1 cellular context compared by ENCODE assay signal in the genomic region with DNA sequence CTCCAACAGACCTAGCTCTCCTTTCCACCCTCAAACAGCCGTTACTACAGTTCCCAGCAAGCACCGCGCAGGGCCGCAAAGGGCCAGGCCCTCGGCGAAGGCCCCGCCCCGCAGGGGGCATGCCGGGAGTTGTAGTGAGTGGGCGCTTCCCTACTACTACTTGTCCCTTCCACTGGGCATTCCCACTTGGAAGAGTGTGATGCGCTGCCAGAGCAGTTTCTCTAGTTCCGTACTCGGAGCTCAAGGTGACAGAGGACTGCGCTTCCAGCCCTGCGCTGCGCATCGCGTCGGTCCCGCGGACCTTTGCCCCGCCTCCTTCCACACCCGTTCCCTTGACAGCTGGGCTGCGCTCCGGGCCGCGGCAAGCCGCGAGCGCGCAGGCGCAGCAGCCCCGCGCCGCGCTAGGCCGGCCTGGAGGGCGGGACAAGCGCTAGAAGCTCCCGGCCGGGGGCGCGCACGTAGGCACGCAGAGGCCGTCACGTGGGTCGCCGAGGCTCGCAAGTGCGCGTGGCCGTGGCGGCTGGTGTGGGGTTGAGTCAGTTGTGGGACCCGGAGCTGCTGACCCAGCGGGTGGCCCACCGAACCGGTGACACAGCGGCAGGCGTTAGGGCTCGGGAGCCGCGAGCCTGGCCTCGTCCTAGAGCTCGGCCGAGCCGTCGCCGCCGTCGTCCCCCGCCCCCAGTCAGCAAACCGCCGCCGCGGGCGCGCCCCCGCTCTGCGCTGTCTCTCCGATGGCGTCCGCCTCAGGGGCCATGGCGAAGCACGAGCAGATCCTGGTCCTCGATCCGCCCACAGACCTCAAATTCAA.
TF ChIP-seq lines count a peak whose summit lies in the region.

A gene with protein sequence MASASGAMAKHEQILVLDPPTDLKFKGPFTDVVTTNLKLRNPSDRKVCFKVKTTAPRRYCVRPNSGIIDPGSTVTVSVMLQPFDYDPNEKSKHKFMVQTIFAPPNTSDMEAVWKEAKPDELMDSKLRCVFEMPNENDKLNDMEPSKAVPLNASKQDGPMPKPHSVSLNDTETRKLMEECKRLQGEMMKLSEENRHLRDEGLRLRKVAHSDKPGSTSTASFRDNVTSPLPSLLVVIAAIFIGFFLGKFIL (plus strand): TSS at position 491 of the 808 bp plus-strand sequence. CDS start 241 bp downstream, at position 732.

TF ChIP-seq in K562, 482 proteins besides CTCF, POLR2A, EP300 and RAD21 (continued from another document and continues in another):
- no peak for TF ChIP-seq GABPA (tag; conservative IDR thresholded peaks at IDR 0.05; ENCODE audit: low read depth)
- TF ChIP-seq HNRNPH1 (optimal IDR thresholded peaks at IDR 0.05; ENCODE audit: low read depth, low read length) = no peak
- TF ChIP-seq, protein P1, sequence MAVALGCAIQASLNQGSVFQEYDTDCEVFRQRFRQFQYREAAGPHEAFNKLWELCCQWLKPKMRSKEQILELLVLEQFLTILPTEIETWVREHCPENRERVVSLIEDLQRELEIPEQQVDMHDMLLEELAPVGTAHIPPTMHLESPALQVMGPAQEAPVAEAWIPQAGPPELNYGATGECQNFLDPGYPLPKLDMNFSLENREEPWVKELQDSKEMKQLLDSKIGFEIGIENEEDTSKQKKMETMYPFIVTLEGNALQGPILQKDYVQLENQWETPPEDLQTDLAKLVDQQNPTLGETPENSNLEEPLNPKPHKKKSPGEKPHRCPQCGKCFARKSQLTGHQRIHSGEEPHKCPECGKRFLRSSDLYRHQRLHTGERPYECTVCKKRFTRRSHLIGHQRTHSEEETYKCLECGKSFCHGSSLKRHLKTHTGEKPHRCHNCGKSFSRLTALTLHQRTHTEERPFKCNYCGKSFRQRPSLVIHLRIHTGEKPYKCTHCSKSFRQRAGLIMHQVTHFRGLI (CRISPR knock-in tag; IDR thresholded peaks at IDR 0.05) = no peak
- no peak for TF ChIP-seq YBX1 (IDR thresholded peaks at IDR 0.05)
- TF ChIP-seq ERF (CRISPR knock-in tag; IDR thresholded peaks at IDR 0.05) = peak; percentile 83
- TF ChIP-seq ZNF707 (CRISPR knock-in tag; conservative IDR thresholded peaks at IDR 0.05) = no peak
- TF ChIP-seq ZC3H11A (IDR thresholded peaks at IDR 0.05; ENCODE audit: low read depth, low read length) = no peak; the same call in 1 of the 2 replicates
- TF ChIP-seq CEBPB (tag; IDR thresholded peaks at IDR 0.05) = no peak
- TF ChIP-seq SPI1 (IDR thresholded peaks at IDR 0.05; ENCODE audit: borderline replicate concordance, low read depth, low read length) = 0 out of 2 replicates have a peak, but pooled peaks have one; percentile 41
- peak; percentile 96 for TF ChIP-seq ZNF143 (CRISPR knock-in tag; IDR thresholded peaks at IDR 0.05)
- TF ChIP-seq NFIX (CRISPR knock-in tag; IDR thresholded peaks at IDR 0.05; ENCODE audit: low read depth) = no peak
- TF ChIP-seq NFXL1 (CRISPR knock-in tag; IDR thresholded peaks at IDR 0.05) = no peak
- peak; percentile 66; the same call in 1 of the 2 replicates for TF ChIP-seq ETV1 (tag; conservative IDR thresholded peaks at IDR 0.05; ENCODE audit: low read depth)
- TF ChIP-seq NFRKB (IDR thresholded peaks at IDR 0.05; ENCODE audit: low read depth) = peak; percentile 81
- TF ChIP-seq CREBBP (IDR thresholded peaks at IDR 0.05; ENCODE audit: low read depth, low read length) = no peak
- TF ChIP-seq, protein P2, sequence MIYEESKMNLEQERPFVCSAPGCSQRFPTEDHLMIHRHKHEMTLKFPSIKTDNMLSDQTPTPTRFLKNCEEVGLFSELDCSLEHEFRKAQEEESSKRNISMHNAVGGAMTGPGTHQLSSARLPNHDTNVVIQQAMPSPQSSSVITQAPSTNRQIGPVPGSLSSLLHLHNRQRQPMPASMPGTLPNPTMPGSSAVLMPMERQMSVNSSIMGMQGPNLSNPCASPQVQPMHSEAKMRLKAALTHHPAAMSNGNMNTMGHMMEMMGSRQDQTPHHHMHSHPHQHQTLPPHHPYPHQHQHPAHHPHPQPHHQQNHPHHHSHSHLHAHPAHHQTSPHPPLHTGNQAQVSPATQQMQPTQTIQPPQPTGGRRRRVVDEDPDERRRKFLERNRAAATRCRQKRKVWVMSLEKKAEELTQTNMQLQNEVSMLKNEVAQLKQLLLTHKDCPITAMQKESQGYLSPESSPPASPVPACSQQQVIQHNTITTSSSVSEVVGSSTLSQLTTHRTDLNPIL (CRISPR knock-in tag; IDR thresholded peaks at IDR 0.05) = no peak
- TF ChIP-seq, protein P3, sequence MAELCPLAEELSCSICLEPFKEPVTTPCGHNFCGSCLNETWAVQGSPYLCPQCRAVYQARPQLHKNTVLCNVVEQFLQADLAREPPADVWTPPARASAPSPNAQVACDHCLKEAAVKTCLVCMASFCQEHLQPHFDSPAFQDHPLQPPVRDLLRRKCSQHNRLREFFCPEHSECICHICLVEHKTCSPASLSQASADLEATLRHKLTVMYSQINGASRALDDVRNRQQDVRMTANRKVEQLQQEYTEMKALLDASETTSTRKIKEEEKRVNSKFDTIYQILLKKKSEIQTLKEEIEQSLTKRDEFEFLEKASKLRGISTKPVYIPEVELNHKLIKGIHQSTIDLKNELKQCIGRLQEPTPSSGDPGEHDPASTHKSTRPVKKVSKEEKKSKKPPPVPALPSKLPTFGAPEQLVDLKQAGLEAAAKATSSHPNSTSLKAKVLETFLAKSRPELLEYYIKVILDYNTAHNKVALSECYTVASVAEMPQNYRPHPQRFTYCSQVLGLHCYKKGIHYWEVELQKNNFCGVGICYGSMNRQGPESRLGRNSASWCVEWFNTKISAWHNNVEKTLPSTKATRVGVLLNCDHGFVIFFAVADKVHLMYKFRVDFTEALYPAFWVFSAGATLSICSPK (IDR thresholded peaks at IDR 0.05; ENCODE audit: borderline replicate concordance) = no peak
- TF ChIP-seq, protein P4, sequence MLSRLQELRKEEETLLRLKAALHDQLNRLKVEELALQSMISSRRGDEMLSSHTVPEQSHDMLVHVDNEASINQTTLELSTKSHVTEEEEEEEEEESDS (CRISPR knock-in tag; IDR thresholded peaks at IDR 0.05) = no peak
- TF ChIP-seq, protein P5, sequence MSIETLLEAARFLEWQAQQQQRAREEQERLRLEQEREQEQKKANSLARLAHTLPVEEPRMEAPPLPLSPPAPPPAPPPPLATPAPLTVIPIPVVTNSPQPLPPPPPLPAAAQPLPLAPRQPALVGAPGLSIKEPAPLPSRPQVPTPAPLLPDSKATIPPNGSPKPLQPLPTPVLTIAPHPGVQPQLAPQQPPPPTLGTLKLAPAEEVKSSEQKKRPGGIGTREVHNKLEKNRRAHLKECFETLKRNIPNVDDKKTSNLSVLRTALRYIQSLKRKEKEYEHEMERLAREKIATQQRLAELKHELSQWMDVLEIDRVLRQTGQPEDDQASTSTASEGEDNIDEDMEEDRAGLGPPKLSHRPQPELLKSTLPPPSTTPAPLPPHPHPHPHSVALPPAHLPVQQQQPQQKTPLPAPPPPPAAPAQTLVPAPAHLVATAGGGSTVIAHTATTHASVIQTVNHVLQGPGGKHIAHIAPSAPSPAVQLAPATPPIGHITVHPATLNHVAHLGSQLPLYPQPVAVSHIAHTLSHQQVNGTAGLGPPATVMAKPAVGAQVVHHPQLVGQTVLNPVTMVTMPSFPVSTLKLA (conservative IDR thresholded peaks at IDR 0.05) = no peak
- peak; percentile 75; the same call in 1 of the 2 replicates for TF ChIP-seq HNRNPL (IDR thresholded peaks at IDR 0.05; ENCODE audit: low read depth, low read length)
- no peak for TF ChIP-seq ZNF146 (CRISPR knock-in tag; IDR thresholded peaks at IDR 0.05; ENCODE audit: unreplicated experiment)
- TF ChIP-seq ZNF586 (CRISPR knock-in tag; conservative IDR thresholded peaks at IDR 0.05) = no peak
- TF ChIP-seq, protein P6, sequence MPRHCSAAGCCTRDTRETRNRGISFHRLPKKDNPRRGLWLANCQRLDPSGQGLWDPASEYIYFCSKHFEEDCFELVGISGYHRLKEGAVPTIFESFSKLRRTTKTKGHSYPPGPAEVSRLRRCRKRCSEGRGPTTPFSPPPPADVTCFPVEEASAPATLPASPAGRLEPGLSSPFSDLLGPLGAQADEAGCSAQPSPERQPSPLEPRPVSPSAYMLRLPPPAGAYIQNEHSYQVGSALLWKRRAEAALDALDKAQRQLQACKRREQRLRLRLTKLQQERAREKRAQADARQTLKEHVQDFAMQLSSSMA (CRISPR knock-in tag; IDR thresholded peaks at IDR 0.05) = 0 out of 2 replicates have a peak, but pooled peaks have one; percentile 18
- TF ChIP-seq ELF1 (tag; IDR thresholded peaks at IDR 0.05) = no peak
- TF ChIP-seq EWSR1 (IDR thresholded peaks at IDR 0.05; ENCODE audit: borderline replicate concordance, low read depth, partially characterized antibody) = no peak
- no peak for TF ChIP-seq KLF10 (CRISPR knock-in tag; IDR thresholded peaks at IDR 0.05)
- TF ChIP-seq, protein P7, sequence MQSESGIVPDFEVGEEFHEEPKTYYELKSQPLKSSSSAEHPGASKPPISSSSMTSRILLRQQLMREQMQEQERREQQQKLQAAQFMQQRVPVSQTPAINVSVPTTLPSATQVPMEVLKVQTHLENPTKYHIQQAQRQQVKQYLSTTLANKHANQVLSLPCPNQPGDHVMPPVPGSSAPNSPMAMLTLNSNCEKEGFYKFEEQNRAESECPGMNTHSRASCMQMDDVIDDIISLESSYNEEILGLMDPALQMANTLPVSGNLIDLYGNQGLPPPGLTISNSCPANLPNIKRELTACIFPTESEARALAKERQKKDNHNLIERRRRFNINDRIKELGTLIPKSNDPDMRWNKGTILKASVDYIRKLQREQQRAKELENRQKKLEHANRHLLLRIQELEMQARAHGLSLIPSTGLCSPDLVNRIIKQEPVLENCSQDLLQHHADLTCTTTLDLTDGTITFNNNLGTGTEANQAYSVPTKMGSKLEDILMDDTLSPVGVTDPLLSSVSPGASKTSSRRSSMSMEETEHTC (IDR thresholded peaks at IDR 0.05) = peak; percentile 88
- TF ChIP-seq, protein P8, sequence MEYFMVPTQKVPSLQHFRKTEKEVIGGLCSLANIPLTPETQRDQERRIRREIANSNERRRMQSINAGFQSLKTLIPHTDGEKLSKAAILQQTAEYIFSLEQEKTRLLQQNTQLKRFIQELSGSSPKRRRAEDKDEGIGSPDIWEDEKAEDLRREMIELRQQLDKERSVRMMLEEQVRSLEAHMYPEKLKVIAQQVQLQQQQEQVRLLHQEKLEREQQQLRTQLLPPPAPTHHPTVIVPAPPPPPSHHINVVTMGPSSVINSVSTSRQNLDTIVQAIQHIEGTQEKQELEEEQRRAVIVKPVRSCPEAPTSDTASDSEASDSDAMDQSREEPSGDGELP (CRISPR knock-in tag; IDR thresholded peaks at IDR 0.05; ENCODE audit: borderline replicate concordance) = peak; percentile 97
- peak in 1 of 2 experiments; percentile 58; a peak in 1 of 4 replicates for TF ChIP-seq NONO (IDR thresholded peaks at IDR 0.05; ENCODE audit: low read depth in 2 of 2, low read length in 1 of 2)
- TF ChIP-seq CCAR2 (IDR thresholded peaks at IDR 0.05; ENCODE audit: low read depth, low read length) = no peak
- TF ChIP-seq, protein P9, sequence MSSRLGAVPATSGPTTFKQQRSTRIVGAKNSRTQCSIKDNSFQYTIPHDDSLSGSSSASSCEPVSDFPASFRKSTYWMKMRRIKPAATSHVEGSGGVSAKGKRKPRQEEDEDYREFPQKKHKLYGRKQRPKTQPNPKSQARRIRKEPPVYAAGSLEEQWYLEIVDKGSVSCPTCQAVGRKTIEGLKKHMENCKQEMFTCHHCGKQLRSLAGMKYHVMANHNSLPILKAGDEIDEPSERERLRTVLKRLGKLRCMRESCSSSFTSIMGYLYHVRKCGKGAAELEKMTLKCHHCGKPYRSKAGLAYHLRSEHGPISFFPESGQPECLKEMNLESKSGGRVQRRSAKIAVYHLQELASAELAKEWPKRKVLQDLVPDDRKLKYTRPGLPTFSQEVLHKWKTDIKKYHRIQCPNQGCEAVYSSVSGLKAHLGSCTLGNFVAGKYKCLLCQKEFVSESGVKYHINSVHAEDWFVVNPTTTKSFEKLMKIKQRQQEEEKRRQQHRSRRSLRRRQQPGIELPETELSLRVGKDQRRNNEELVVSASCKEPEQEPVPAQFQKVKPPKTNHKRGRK (tag; IDR thresholded peaks at IDR 0.05) = no peak
- no peak for TF ChIP-seq CBFB (CRISPR knock-in tag; IDR thresholded peaks at IDR 0.05)
- TF ChIP-seq, protein P10, sequence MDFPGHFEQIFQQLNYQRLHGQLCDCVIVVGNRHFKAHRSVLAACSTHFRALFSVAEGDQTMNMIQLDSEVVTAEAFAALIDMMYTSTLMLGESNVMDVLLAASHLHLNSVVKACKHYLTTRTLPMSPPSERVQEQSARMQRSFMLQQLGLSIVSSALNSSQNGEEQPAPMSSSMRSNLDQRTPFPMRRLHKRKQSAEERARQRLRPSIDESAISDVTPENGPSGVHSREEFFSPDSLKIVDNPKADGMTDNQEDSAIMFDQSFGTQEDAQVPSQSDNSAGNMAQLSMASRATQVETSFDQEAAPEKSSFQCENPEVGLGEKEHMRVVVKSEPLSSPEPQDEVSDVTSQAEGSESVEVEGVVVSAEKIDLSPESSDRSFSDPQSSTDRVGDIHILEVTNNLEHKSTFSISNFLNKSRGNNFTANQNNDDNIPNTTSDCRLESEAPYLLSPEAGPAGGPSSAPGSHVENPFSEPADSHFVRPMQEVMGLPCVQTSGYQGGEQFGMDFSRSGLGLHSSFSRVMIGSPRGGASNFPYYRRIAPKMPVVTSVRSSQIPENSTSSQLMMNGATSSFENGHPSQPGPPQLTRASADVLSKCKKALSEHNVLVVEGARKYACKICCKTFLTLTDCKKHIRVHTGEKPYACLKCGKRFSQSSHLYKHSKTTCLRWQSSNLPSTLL (IDR thresholded peaks at IDR 0.05) = no peak
- TF ChIP-seq CHD4 (IDR thresholded peaks at IDR 0.05; ENCODE audit: insufficient read depth, insufficient replicate concordance, low read depth, low read length, poor library complexity, severe bottlenecking) = no peak
- no peak for TF ChIP-seq TFAM (CRISPR knock-in tag; conservative IDR thresholded peaks at IDR 0.05)
- peak; percentile 80 for TF ChIP-seq SNIP1 (IDR thresholded peaks at IDR 0.05; ENCODE audit: low read depth)
- peak; percentile 46; the same call in 1 of the 2 replicates for TF ChIP-seq ZNF263 (CRISPR knock-in tag; IDR thresholded peaks at IDR 0.05; ENCODE audit: borderline replicate concordance)
- no peak for TF ChIP-seq RBM39 (optimal IDR thresholded peaks at IDR 0.05; ENCODE audit: low read depth, low read length)
- TF ChIP-seq CXXC5 (CRISPR knock-in tag; IDR thresholded peaks at IDR 0.05) = peak; percentile 97
- TF ChIP-seq PTTG1 (tag; IDR thresholded peaks at IDR 0.05; ENCODE audit: low read depth) = no peak
- TF ChIP-seq, protein P11, sequence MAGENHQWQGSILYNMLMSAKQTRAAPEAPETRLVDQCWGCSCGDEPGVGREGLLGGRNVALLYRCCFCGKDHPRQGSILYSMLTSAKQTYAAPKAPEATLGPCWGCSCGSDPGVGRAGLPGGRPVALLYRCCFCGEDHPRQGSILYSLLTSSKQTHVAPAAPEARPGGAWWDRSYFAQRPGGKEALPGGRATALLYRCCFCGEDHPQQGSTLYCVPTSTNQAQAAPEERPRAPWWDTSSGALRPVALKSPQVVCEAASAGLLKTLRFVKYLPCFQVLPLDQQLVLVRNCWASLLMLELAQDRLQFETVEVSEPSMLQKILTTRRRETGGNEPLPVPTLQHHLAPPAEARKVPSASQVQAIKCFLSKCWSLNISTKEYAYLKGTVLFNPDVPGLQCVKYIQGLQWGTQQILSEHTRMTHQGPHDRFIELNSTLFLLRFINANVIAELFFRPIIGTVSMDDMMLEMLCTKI (IDR thresholded peaks at IDR 0.05; ENCODE audit: partially characterized antibody) = no peak
- no peak for TF ChIP-seq BCOR (IDR thresholded peaks at IDR 0.05)
- no peak for TF ChIP-seq KLF16 (IDR thresholded peaks at IDR 0.05)
- TF ChIP-seq MIER1 (IDR thresholded peaks at IDR 0.05; ENCODE audit: low read depth) = no peak
- TF ChIP-seq RBFOX2 (IDR thresholded peaks at IDR 0.05; ENCODE audit: low read depth, low read length) = peak; percentile 94
- TF ChIP-seq DIDO1 (tag; IDR thresholded peaks at IDR 0.05; ENCODE audit: low read depth) = no peak
- TF ChIP-seq ZNF583 (CRISPR knock-in tag; IDR thresholded peaks at IDR 0.05) = peak; percentile 65; the same call in 1 of the 2 replicates
- TF ChIP-seq CREM (IDR thresholded peaks at IDR 0.05; ENCODE audit: low read depth) = no peak
